9 cellular contexts compared by ENCODE assay signal in genomic region chr7:17408245-17408903, GRCh38.
A peak's percentile ranks its signal among the peaks of the same experiment; 100 is the strongest.
DNase-seq lines count a peak whose midpoint lies in the region; ATAC-seq and TF ChIP-seq lines count a peak whose summit lies in the region.
"Had no signal": no experiment of that assay in that cellular context is flagged by ENCODE, and none has a peak within 500 bp of the region (broad histone marks: within the 10 kb centered on the region; RNA-seq: fewer than 3 reads in every experiment).

No MANE protein-coding gene starts in this region.

- H3K9me3 Mint-ChIP-seq in endodermal cell = no peaks in the 10 kb centered on the region

- no peak overlapping the region for H3K27ac ChIP-seq in Panc1 (ENCODE audit: low read length)
- peak overlapping the region in 1 of 2 donors; percentile 13 for H3K27ac ChIP-seq in ovary
- H3K27ac ChIP-seq in endodermal cell (ENCODE audit: low read depth, low read length) = no peak overlapping the region

- H3K9me3 ChIP-seq in Panc1 (ENCODE audit: control insufficient read depth, insufficient read depth, low read depth, low read length) = no peaks in the 10 kb centered on the region
- H3K9me3 ChIP-seq in ovary = no peaks in the 10 kb centered on the region
- no peaks in the 10 kb centered on the region for H3K9me3 ChIP-seq in endodermal cell (ENCODE audit: control insufficient read depth, low read length)

- in situ Hi-C loops in Panc1 (cut with HindIII; ENCODE audit: low pct_unique_long_range_greater_than_20kb, low sequenced_read_pairs) = no loop called here

- H3K4me3 ChIP-seq in Panc1 (ENCODE audit: low read depth in 2 of 2, low read length in 2 of 2) = no peak overlapping the region
- no peak overlapping the region for H3K4me3 ChIP-seq in epithelial cell of proximal tubule (ENCODE audit: low read depth, low read length)
- no peak overlapping the region for H3K4me3 ChIP-seq in ovary
- no peak overlapping the region for H3K4me3 ChIP-seq in endodermal cell (ENCODE audit: low read length)

- H3K36me3 Mint-ChIP-seq in endodermal cell (ENCODE audit: low read depth) = no peaks in the 10 kb centered on the region

- peaks cover 8% of the 10 kb centered on the region for H3K4me1 ChIP-seq in Panc1 (ENCODE audit: control insufficient read depth, insufficient read depth, low read length)
- H3K4me1 ChIP-seq in ovary (ENCODE audit: insufficient read depth) = no peaks in the 10 kb centered on the region
- no peaks in the 10 kb centered on the region for H3K4me1 ChIP-seq in endodermal cell (ENCODE audit: control insufficient read depth, insufficient read depth, low read length)

- no peak overlapping the region for H3K27ac Mint-ChIP-seq in endodermal cell

- peak; percentile 98 for DNase-seq in ELR (ENCODE audit: low read depth)
- DNase-seq in Panc1 (ENCODE audit: low read depth, low spot score) = peak; percentile 96
- DNase-seq in epithelial cell of proximal tubule (ENCODE audit: low read depth) = peak; percentile 97
- peak; percentile 29 to 71 (median 37) for DNase-seq in ovary
- no peak for DNase-seq in NCI-H146 (lab: John Stamatoyannopoulos, UW)
- DNase-seq in endodermal cell = no peak
- DNase-seq in NCI-H1417 treated with DMSO at 0.1 percent for 48 hours (lab: John Stamatoyannopoulos, UW) = no peak

- intact Hi-C loops in Panc1 (cut with micrococcal nuclease; ENCODE audit: unreplicated experiment) (no loop called here), ovary (cut with DNase I) (no loop called here)

- H3K27me3 ChIP-seq in Panc1 (ENCODE audit: control insufficient read depth, insufficient read depth, low read length) = no peaks in the 10 kb centered on the region
- no peaks in the 10 kb centered on the region for H3K27me3 ChIP-seq in ovary
- no peaks in the 10 kb centered on the region for H3K27me3 ChIP-seq in endodermal cell (ENCODE audit: control insufficient read depth, insufficient read depth, low read length, poor library complexity, severe bottlenecking)

- POLR2A ChIA-PET in Panc1 (lab: Charles Lee) = no interaction called here

- TF ChIP-seq EP300 in ovary (IDR thresholded peaks at IDR 0.05) = no peak

- no peaks in the 10 kb centered on the region for H3K36me3 ChIP-seq in Panc1 (ENCODE audit: control insufficient read depth, insufficient read depth, low read length)
- no peaks in the 10 kb centered on the region for H3K36me3 ChIP-seq in ovary
- H3K36me3 ChIP-seq in endodermal cell (ENCODE audit: control insufficient read depth, insufficient read depth, low read length) = no peaks in the 10 kb centered on the region

- CTCF ChIA-PET in Panc1 (lab: Charles Lee) = no interaction called here

- WGBS in ovary, 3 donors = 35 to 59% (median 47%) methylated on average over 5 of the region's 5 CpGs
- WGBS in endodermal cell (ENCODE audit: insufficient coverage in 1 of 2, insufficient read length in 1 of 2), 2 experiments = 91 to 96% methylated on average over 5 of the region's 5 CpGs

- ATAC-seq in Panc1 = peak; percentile 98
- ATAC-seq in HG03025 (IDR thresholded peaks at IDR 0.05; ENCODE audit: low FRiP score, unreplicated experiment) = no peak

- H3K9ac ChIP-seq in endodermal cell (ENCODE audit: extremely low read depth, low read length, poor library complexity, severe bottlenecking) = no peak overlapping the region

- TF ChIP-seq CTCF in Panc1 (IDR thresholded peaks at IDR 0.05) (no peak), epithelial cell of proximal tubule (conservative IDR thresholded peaks at IDR 0.05; ENCODE audit: low read depth, low read length) (no peak), ovary (IDR thresholded peaks at IDR 0.05) (no peak), endodermal cell (conservative IDR thresholded peaks at IDR 0.05) (no peak)

- no peaks in the 10 kb centered on the region for H3K27me3 Mint-ChIP-seq in endodermal cell (ENCODE audit: insufficient read depth)

- no TSS peak for BruUV-seq in Panc1 (replicated peaks; lab: Mats Ljungman, UMichigan)

- no peaks in the 10 kb centered on the region for H3K4me1 Mint-ChIP-seq in endodermal cell

- H3K4me3 Mint-ChIP-seq in endodermal cell = no peak overlapping the region
- H3K4me3 Mint-ChIP-seq: neural crest cell had no signal

- no peak for TF ChIP-seq POLR2A in ovary (IDR thresholded peaks at IDR 0.05)

Comparison
In these comparisons a context has a peak if more than half of its experiments do, and no peak if none do; other contexts are left out.
1. DNase-seq: peak in ELR (single experiment), Panc1 (single experiment), epithelial cell of proximal tubule (single experiment) and ovary (5 of 5); none in NCI-H146 (single experiment), endodermal cell (single experiment) and NCI-H1417 treated with DMSO at 0.1 percent for 48 hours (single experiment).